In the genomic region with DNA sequence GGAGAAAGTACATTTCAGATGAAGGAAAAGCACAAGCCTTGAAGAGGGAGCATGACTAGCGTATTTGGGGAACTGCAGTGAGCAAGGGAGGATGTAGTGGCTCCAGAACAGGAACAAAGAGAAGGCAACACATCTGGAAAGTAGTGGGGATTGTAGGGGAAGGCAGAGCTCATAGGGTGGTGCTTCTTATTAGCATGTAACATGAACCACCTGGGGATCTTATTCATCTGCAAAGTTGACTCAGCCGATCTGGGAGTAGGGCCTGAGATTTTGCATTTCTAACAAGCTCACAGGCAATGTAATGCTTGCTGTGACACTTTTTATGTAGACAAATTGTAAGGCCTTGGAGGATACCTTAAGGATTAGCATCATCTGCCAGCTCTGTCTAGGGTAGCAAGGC, we compare ENCODE assay signal across 1 cellular context.
TF ChIP-seq lines count a peak whose summit lies in the region.

No MANE protein-coding gene starts in this region.

TF ChIP-seq in SK-N-SH treated with all-trans-retinoic acid at 6 μM for 48 hours, 23 proteins besides CTCF, POLR2A, EP300 and RAD21 (continued from another document):
- TF ChIP-seq, protein P1, sequence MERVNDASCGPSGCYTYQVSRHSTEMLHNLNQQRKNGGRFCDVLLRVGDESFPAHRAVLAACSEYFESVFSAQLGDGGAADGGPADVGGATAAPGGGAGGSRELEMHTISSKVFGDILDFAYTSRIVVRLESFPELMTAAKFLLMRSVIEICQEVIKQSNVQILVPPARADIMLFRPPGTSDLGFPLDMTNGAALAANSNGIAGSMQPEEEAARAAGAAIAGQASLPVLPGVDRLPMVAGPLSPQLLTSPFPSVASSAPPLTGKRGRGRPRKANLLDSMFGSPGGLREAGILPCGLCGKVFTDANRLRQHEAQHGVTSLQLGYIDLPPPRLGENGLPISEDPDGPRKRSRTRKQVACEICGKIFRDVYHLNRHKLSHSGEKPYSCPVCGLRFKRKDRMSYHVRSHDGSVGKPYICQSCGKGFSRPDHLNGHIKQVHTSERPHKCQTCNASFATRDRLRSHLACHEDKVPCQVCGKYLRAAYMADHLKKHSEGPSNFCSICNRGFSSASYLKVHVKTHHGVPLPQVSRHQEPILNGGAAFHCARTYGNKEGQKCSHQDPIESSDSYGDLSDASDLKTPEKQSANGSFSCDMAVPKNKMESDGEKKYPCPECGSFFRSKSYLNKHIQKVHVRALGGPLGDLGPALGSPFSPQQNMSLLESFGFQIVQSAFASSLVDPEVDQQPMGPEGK (CRISPR knock-in tag; IDR thresholded peaks at IDR 0.05; ENCODE audit: borderline replicate concordance): no peak
- no peak for TF ChIP-seq ISL1 (CRISPR knock-in tag; IDR thresholded peaks at IDR 0.05)
TF ChIP-seq in SK-N-SH treated with all-trans-retinoic acid at 6 μM for 48 hours: peak in this region for 0.
